In genomic region chr19:3981373-3981735, GRCh38 we compare ENCODE assay signal across 1 cellular context.
TF ChIP-seq lines count a peak whose summit lies in the region.

No MANE protein-coding gene starts in this region.

TF ChIP-seq in HEK293, 187 proteins besides CTCF, POLR2A, EP300 and RAD21 (continued from another document):
- TF ChIP-seq PRDM4 (tag by site-specific recombination; IDR thresholded peaks at IDR 0.05) (no peak), TRIM28 (IDR thresholded peaks at IDR 0.05; ENCODE audit: borderline replicate concordance, low read length) (no peak), ZBTB11 (tag by site-specific recombination; conservative IDR thresholded peaks at IDR 0.05; ENCODE audit: low read depth) (no peak), ZNF560 (tag by site-specific recombination; IDR thresholded peaks at IDR 0.05; ENCODE audit: borderline replicate concordance) (no peak), ZBTB1 (tag by site-specific recombination; IDR thresholded peaks at IDR 0.05) (no peak), ZNF311 (tag by site-specific recombination; IDR thresholded peaks at IDR 0.05; ENCODE audit: borderline replicate concordance) (no peak), OVOL3 (tag by site-specific recombination; IDR thresholded peaks at IDR 0.05) (no peak), ZSCAN4 (tag by site-specific recombination; IDR thresholded peaks at IDR 0.05) (no peak), ZNF629 (tag by site-specific recombination; IDR thresholded peaks at IDR 0.05) (no peak), ZNF645 (tag by site-specific recombination; IDR thresholded peaks at IDR 0.05) (no peak)
